14 cellular contexts compared by ENCODE assay signal in the genomic region with DNA sequence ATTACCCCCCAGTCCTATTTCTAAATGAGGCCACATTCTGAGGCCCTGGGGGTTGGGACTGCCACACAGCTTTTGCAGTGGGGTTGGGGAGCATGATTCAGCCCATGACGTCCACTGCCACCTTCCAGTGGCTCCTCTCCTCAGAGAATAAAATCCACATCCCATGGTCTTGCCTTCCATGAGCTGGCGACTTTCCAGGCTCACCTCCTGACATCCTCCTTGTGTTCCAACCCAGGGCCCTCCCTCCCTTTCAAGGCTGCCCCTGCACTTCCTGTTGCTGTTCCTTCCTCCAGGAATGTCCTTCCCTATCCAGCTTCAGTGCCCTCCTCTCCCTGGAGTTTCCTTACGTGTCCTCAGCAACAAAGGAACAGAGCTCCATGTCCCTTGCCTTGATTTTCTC.
DNase-seq lines count a peak whose midpoint lies in the region; ATAC-seq and TF ChIP-seq lines count a peak whose summit lies in the region.
"Had no signal": no experiment of that assay in that cellular context is flagged by ENCODE, and none has a peak within 500 bp of the region (broad histone marks: within the 10 kb centered on the region; RNA-seq: fewer than 3 reads in every experiment).

No MANE protein-coding gene starts in this region.

- no peaks in the 10 kb centered on the region for H3K36me3 ChIP-seq in CD4-positive, alpha-beta memory T cell (ENCODE audit: insufficient read depth, low read length)

- POLR2A ChIA-PET in CD4-positive, alpha-beta memory T cell (lab: Charles Lee; ENCODE audit: partially characterized antibody), result interaction anchor here (0.8 kb wide), 1 partner anchor 22 kb away, joined by 3 read pairs; no protein-coding TSS in a partner anchor
- POLR2A ChIA-PET in naive thymus-derived CD8-positive, alpha-beta T cell (lab: Charles Lee), result interaction anchor here (0.6 to 1.2 kb wide), 2 partner anchors 9 to 766 kb away, joined by 3 read pairs; no protein-coding TSS in a partner anchor

- H3K27ac Mint-ChIP-seq in CD4-positive, alpha-beta memory T cell, result peak overlapping the region in 5 of 7 donors; percentile 8 to 66 (median 61)
- peak overlapping the region in 2 of 10 donors; percentile 5 to 75 for H3K27ac Mint-ChIP-seq in naive thymus-derived CD8-positive, alpha-beta T cell
- H3K27ac Mint-ChIP-seq: CD8-positive, alpha-beta T cell had no signal

- H3K4me1 ChIP-seq in CD4-positive, alpha-beta memory T cell (ENCODE audit: insufficient read depth, low read length), result peaks cover 15% of the 10 kb centered on the region

- H3K9me3 ChIP-seq in CD4-positive, alpha-beta memory T cell (ENCODE audit: control insufficient read depth in 1 of 2, low read length in 2 of 2), result no peaks in the 10 kb centered on the region

- intact Hi-C loops in CD4-positive, alpha-beta memory T cell (cut with micrococcal nuclease), result no loop called here
- intact Hi-C loops in left cardiac atrium (cut with DNase I), result no loop called here

- H3K36me3 Mint-ChIP-seq in CD4-positive, alpha-beta memory T cell, result no peaks in the 10 kb centered on the region
- no peaks in the 10 kb centered on the region for H3K36me3 Mint-ChIP-seq in naive thymus-derived CD8-positive, alpha-beta T cell
- H3K36me3 Mint-ChIP-seq: brain; CD8-positive, alpha-beta T cell had no signal

- peak; percentile 9 to 30 for ATAC-seq in left cardiac atrium
- ATAC-seq in omental fat pad (ENCODE audit: low FRiP score), result peak; percentile 26
- no peak for ATAC-seq in GM21717 (IDR thresholded peaks at IDR 0.05; ENCODE audit: unreplicated experiment)
- no peak for ATAC-seq in HG02678 (IDR thresholded peaks at IDR 0.05; ENCODE audit: unreplicated experiment)
- no peak for ATAC-seq in naive thymus-derived CD8-positive, alpha-beta T cell
- ATAC-seq: CD8-positive, alpha-beta T cell had no signal

- no peak overlapping the region for H3K27ac ChIP-seq in CD4-positive, alpha-beta memory T cell (ENCODE audit: low read depth, low read length)
- H3K27ac ChIP-seq: SK-N-MC had no signal

- TF ChIP-seq CTCF in omental fat pad (IDR thresholded peaks at IDR 0.05), result no peak

- H3K4me3 ChIP-seq in CD4-positive, alpha-beta memory T cell (ENCODE audit: low read length in 2 of 2), result no peak overlapping the region
- H3K4me3 ChIP-seq: SK-N-MC had no signal

- CTCF ChIA-PET in CD4-positive, alpha-beta memory T cell (lab: Charles Lee; ENCODE audit: partially characterized antibody), result no interaction called here

- no peaks in the 10 kb centered on the region for H3K9me3 Mint-ChIP-seq in CD4-positive, alpha-beta memory T cell
- no peaks in the 10 kb centered on the region for H3K9me3 Mint-ChIP-seq in naive thymus-derived CD8-positive, alpha-beta T cell
- H3K9me3 Mint-ChIP-seq: brain; CD8-positive, alpha-beta T cell had no signal

- peaks cover 3 to 34% (median 9%) of the 10 kb centered on the region in 4 donors for H3K4me1 Mint-ChIP-seq in CD4-positive, alpha-beta memory T cell
- peaks cover 0 to 14% (median 0%) of the 10 kb centered on the region in 4 donors for H3K4me1 Mint-ChIP-seq in naive thymus-derived CD8-positive, alpha-beta T cell

- H3K27me3 Mint-ChIP-seq in CD4-positive, alpha-beta memory T cell, result no peaks in the 10 kb centered on the region
- H3K27me3 Mint-ChIP-seq in naive thymus-derived CD8-positive, alpha-beta T cell, result peaks cover 0 to 7% (median 0%) of the 10 kb centered on the region in 5 donors

- H3K4me3 Mint-ChIP-seq in CD4-positive, alpha-beta memory T cell, result no peak overlapping the region
- H3K4me3 Mint-ChIP-seq in naive thymus-derived CD8-positive, alpha-beta T cell, result no peak overlapping the region
- H3K4me3 Mint-ChIP-seq: CD8-positive, alpha-beta T cell had no signal

- no peak for DNase-seq in CD4-positive, alpha-beta memory T cell
- peak; percentile 58 for DNase-seq in HT-29 (ENCODE audit: low spot score)
- peak; percentile 60 for DNase-seq in left cardiac atrium
- no peak for DNase-seq in omental fat pad (ENCODE audit: low spot score)
- no peak for DNase-seq in NCI-H187 treated with DMSO at 0.1 percent for 48 hours (lab: John Stamatoyannopoulos, UW)
- no peak for DNase-seq in naive thymus-derived CD8-positive, alpha-beta T cell
- DNase-seq: CD8-positive, alpha-beta T cell; effector CD8-positive, alpha-beta T cell; NCI-H2107; stimulated activated CD4-positive, alpha-beta T cell treated with anti-CD3 and anti-CD28 coated beads, Interleukin-4, amount 100 ng/mL, for 1 hour had no signal

- no peaks in the 10 kb centered on the region for H3K27me3 ChIP-seq in CD4-positive, alpha-beta memory T cell (ENCODE audit: insufficient read depth, low read length)

Comparison
In these comparisons a context has a peak if more than half of its experiments do, and no peak if none do; other contexts are left out.
1. DNase-seq: peak in HT-29 (single experiment) and left cardiac atrium (single experiment); none in CD4-positive, alpha-beta memory T cell (0 of 5), omental fat pad (single experiment), NCI-H187 treated with DMSO at 0.1 percent for 48 hours (single experiment) and naive thymus-derived CD8-positive, alpha-beta T cell (0 of 10).
2. ATAC-seq: peak in left cardiac atrium (2 of 2) and omental fat pad (single experiment); none in GM21717 (single experiment), HG02678 (single experiment) and naive thymus-derived CD8-positive, alpha-beta T cell (0 of 2).